In the genomic region with DNA sequence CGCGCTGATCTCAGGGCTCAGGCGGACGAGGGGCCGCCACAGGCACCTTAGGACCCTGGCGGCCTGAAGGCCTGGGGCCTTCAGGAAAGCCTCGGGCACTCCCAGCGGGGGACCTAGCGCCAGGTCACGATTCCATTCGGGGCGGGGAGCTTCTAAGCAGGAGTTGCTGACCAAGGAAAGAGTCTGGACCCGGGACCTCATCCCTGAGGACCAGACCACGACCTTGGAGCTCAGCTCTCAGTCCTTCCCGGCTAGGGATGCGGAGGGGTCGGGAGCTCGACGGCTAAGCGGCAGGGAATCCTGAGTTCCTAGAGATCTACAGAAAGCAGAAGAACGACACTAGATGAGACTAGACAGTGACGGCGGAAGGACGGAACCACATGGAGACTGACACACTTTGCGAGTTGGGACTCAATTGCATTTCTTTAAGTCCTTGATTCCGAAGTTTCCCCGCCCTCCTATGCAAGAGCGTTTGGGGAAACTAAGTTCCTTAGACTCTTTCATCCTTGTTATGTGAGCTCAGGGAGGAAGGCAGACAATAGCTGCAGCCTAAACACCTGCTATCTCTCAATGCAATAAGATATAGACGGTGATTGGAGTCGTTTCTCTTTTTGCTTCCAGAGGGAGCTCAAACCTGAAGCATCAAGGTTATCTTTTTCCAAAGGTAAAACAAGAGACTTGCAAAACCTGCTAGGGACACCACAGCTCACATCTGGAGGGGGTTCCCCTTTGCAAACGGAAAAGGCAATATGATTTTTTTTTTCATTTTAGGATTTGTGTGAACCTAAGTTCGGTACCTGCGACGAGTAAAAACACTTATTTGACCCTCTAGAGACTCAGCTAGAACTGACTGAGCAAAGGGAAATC, we compare ENCODE assay signal across 13 cellular contexts.
DNase-seq lines count a peak whose midpoint lies in the region; ATAC-seq and TF ChIP-seq lines count a peak whose summit lies in the region.
"Had no signal": no experiment of that assay in that cellular context is flagged by ENCODE, and none has a peak within 500 bp of the region (broad histone marks: within the 10 kb centered on the region; RNA-seq: fewer than 3 reads in every experiment).

No MANE protein-coding gene starts in this region.

- no peak for ATAC-seq in HG02970 (IDR thresholded peaks at IDR 0.05; ENCODE audit: low FRiP score, unreplicated experiment)
- no peak for ATAC-seq in HG02981 (IDR thresholded peaks at IDR 0.05; ENCODE audit: unreplicated experiment)

- peak overlapping the region; percentile 75 for H3K4me3 Mint-ChIP-seq in nephron progenitor cell

- peaks cover 7% of the 10 kb centered on the region for H3K36me3 Mint-ChIP-seq in nephron progenitor cell (ENCODE audit: low read depth)

- H3K9me3 Mint-ChIP-seq in nephron progenitor cell, result no peaks in the 10 kb centered on the region

- H3K4me1 Mint-ChIP-seq in nephron progenitor cell, result peaks cover 83% of the 10 kb centered on the region

- H3K27ac ChIP-seq in BLaER1, result no peak overlapping the region
- H3K27ac ChIP-seq: spleen had no signal

- peaks cover 36% of the 10 kb centered on the region; the same call in 1 of the 2 replicates for H4K20me1 ChIP-seq in BLaER1

- peaks cover 47% of the 10 kb centered on the region for H3K9me3 ChIP-seq in BLaER1

- H3K36me3 ChIP-seq in BLaER1, result no peaks in the 10 kb centered on the region
- H3K36me3 ChIP-seq: spleen had no signal

- H3K27ac Mint-ChIP-seq in nephron progenitor cell, result no peak overlapping the region

- H3K27me3 Mint-ChIP-seq in nephron progenitor cell (ENCODE audit: low read depth, poor library complexity), result peaks cover 71% of the 10 kb centered on the region

- no peaks in the 10 kb centered on the region for H3K4me1 ChIP-seq in BLaER1

- H3K4me2 ChIP-seq in BLaER1, result no peak overlapping the region

- no peak for TF ChIP-seq CTCF in GM20000 (IDR thresholded peaks at IDR 0.05; ENCODE audit: extremely low read depth, missing control alignments)
- TF ChIP-seq CTCF in nephron progenitor cell (IDR thresholded peaks at IDR 0.05), result no peak

- peak; percentile 31 for DNase-seq in GM20000 (ENCODE audit: low spot score)
- DNase-seq in ecto neural progenitor cell (ENCODE audit: low spot score), result peak; percentile 71
- no peak for DNase-seq in nephron progenitor cell
- DNase-seq in islet precursor cell, result no peak
- no peak for DNase-seq in NCI-H524 treated with DMSO at 0.1 percent for 48 hours (lab: John Stamatoyannopoulos, UW)
- DNase-seq: activated gamma-delta T cell treated with Interleukin-2 at 50 U/mL for 16 hours, GOT3, NCI-H1092 treated with DMSO at 0.1 percent for 48 hours, T-helper 9 cell had no signal

- peaks cover 89% of the 10 kb centered on the region for H3K27me3 ChIP-seq in BLaER1

- H3K9ac ChIP-seq in BLaER1, result no peak overlapping the region

- H3K4me3 ChIP-seq in BLaER1, result peak overlapping the region; percentile 40; the same call in 1 of the 2 replicates

Comparison
In these comparisons a context has a peak if more than half of its experiments do, and no peak if none do; other contexts are left out.
1. DNase-seq: peak in GM20000 (single experiment) and ecto neural progenitor cell (single experiment); none in nephron progenitor cell (single experiment), islet precursor cell (single experiment) and NCI-H524 treated with DMSO at 0.1 percent for 48 hours (single experiment).